14 cellular contexts compared by ENCODE assay signal in the genomic region with DNA sequence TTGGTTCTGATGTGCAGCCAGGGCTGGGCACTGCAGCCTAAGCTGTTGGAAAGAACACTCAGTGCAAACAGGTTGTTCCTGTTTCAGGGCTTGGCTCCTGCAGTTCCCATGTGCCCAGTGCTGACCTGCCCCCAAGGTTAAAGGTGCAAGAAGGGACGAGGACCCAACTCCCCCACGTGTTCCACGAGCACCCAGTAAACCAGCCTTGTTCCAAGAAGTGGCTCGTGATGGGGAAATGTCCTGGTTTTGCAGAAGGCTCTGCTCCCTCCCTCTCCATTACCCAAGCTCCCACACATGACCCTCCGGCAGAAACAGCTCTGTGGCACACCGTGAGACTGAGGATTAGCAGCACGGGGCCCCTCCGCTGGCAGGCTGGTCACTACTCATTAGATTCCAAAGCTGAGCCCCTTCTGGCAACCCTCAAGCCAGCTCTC. TPM values are rescaled to one million over a fixed set of nuclear protein-coding genes. Genes with fewer than 3 reads are reported as not detected.
DNase-seq lines count a peak whose midpoint lies in the region; ATAC-seq and TF ChIP-seq lines count a peak whose summit lies in the region.
"Had no signal": no experiment of that assay in that cellular context is flagged by ENCODE, and none has a peak within 500 bp of the region (broad histone marks: within the 10 kb centered on the region; RNA-seq: fewer than 3 reads in every experiment).

No MANE protein-coding gene starts in this region.

- H3K4me1 ChIP-seq in ovary (ENCODE audit: insufficient read depth) (peaks cover 30% of the 10 kb centered on the region), upper lobe of left lung (peaks cover 51 to 75% (median 66%) of the 10 kb centered on the region in 4 donors)

- no peak overlapping the region for H3K4me3 ChIP-seq in ovary
- no peak overlapping the region for H3K4me3 ChIP-seq in upper lobe of left lung

- no peak for TF ChIP-seq CTCF in ovary (IDR thresholded peaks at IDR 0.05)
- no peak for TF ChIP-seq CTCF in upper lobe of left lung (IDR thresholded peaks at IDR 0.05)

- TF ChIP-seq EP300 in ovary (IDR thresholded peaks at IDR 0.05) (no peak), upper lobe of left lung (IDR thresholded peaks at IDR 0.05) (no peak)

- no peaks in the 10 kb centered on the region for H3K36me3 ChIP-seq in ovary
- peaks cover 9 to 24% (median 12%) of the 10 kb centered on the region in 4 donors for H3K36me3 ChIP-seq in upper lobe of left lung

- peak; percentile 44 for DNase-seq in activated effector memory CD4-positive, alpha-beta T cell treated with anti-CD3 and anti-CD28 coated beads, Interleukin-2, amount 50 U/mL, for 16 hours
- no peak for DNase-seq in activated effector memory CD4-positive, alpha-beta T cell treated with Interleukin-2 at 50 U/mL for 16 hours
- DNase-seq in Right ventricle myocardium superior: no peak
- DNase-seq in ovary: peak in 4 of 5 donors; percentile 11 to 29 (median 14)
- DNase-seq in upper lobe of left lung: peak in 1 of 2 donors; percentile 80
- DNase-seq in C1 segment of cervical spinal cord (lab: John Stamatoyannopoulos, UW): no peak
- DNase-seq in NCI-H2227 (lab: John Stamatoyannopoulos, UW; ENCODE audit: unreplicated experiment): no peak
- DNase-seq: activated CD4-positive, alpha-beta T cell treated with anti-CD3 and anti-CD28 coated beads, Interleukin-2, amount 50 U/mL, for 1 hour; CD8-positive, alpha-beta T cell; effector CD4-positive, alpha-beta T cell; NCI-H2171; SHP77 had no signal

- H3K27ac ChIP-seq in ovary (no peak overlapping the region), upper lobe of left lung (peak overlapping the region in 1 of 4 donors; percentile 22)

- whole genome bisulfite sequencing in ovary, 3 donors: 72 to 85% (median 76%) methylated on average over 8 of the region's 8 CpGs
- 60 to 64% methylated on average over 2 to 7 of the region's 8 CpGs for WGBS in upper lobe of left lung, 2 donors

- ATAC-seq in Right ventricle myocardium superior (ENCODE audit: poor library complexity): peak; percentile 12
- ATAC-seq in upper lobe of left lung (ENCODE audit: low FRiP score in 2 of 2): peak; percentile 6 to 67
- no peak for ATAC-seq in GM21619 (IDR thresholded peaks at IDR 0.05; ENCODE audit: unreplicated experiment)
- ATAC-seq: CD8-positive, alpha-beta T cell had no signal

- TF ChIP-seq POLR2A in ovary (IDR thresholded peaks at IDR 0.05) (no peak), upper lobe of left lung (IDR thresholded peaks at IDR 0.05) (peak in 1 of 4 donors; percentile 21)

- intact Hi-C loops in Right ventricle myocardium superior (cut with DNase I) (no loop called here), ovary (cut with DNase I) (no loop called here)

- no peaks in the 10 kb centered on the region for H3K9me3 ChIP-seq in ovary
- H3K9me3 ChIP-seq in upper lobe of left lung: no peaks in the 10 kb centered on the region

- H3K27me3 ChIP-seq in ovary: no peaks in the 10 kb centered on the region
- H3K27me3 ChIP-seq in upper lobe of left lung: no peaks in the 10 kb centered on the region

RNA-seq across cellular contexts. Expression of gene ACSS1, which starts 9.4 kb away (rescaled TPM):
- total RNA-seq in Right ventricle myocardium superior: 143 TPM
- 10 to 100 TPM; 14.9 to 37.0 (median 29.0) TPM for total RNA-seq in ovary
- 10 to 100 TPM; 13.1 to 31.9 TPM for polyA plus RNA-seq in ovary
- 100 to 1,000 TPM in 1 of 6 donors, 10 to 100 TPM in 5; 39.7 to 122 (median 58.1) TPM for total RNA-seq in upper lobe of left lung

RNA-seq across cellular contexts. Expression of gene VSX1, which starts 33.4 kb away (rescaled TPM):
- total RNA-seq in Right ventricle myocardium superior: 0.30 TPM
- total RNA-seq in ovary: 1 to 10 TPM in 2 of 7 donors, under 1 TPM in 3, not detected in 2; 0.13 to 1.4 (median 0.96) TPM
- polyA plus RNA-seq in ovary: under 1 TPM; 0.11 to 0.75 TPM
- total RNA-seq in upper lobe of left lung: not detected
- total RNA-seq: CD8-positive, alpha-beta T cell; mesenteric fat pad had no signal

RNA-seq across cellular contexts. Expression of gene APMAP, which starts 56.0 kb away (rescaled TPM):
- total RNA-seq in Right ventricle myocardium superior: 23.2 TPM
- 10 to 100 TPM; 23.5 to 59.0 (median 45.3) TPM for total RNA-seq in ovary
- polyA plus RNA-seq in ovary: 100 to 1,000 TPM in 1 of 2 donors, 10 to 100 TPM in 1; 46.0 to 103 TPM
- 10 to 100 TPM; 31.4 to 80.1 (median 55.5) TPM for total RNA-seq in upper lobe of left lung

Comparison
In these comparisons a context has a peak if more than half of its experiments do, and no peak if none do; other contexts are left out.
1. DNase-seq: peak in activated effector memory CD4-positive, alpha-beta T cell treated with anti-CD3 and anti-CD28 coated beads, Interleukin-2, amount 50 U/mL, for 16 hours (single experiment) and ovary (4 of 5); none in activated effector memory CD4-positive, alpha-beta T cell treated with Interleukin-2 at 50 U/mL for 16 hours (single experiment), Right ventricle myocardium superior (single experiment), C1 segment of cervical spinal cord (0 of 14) and NCI-H2227 (single experiment).